In genomic region chr3:13070622-13071021, GRCh38 we compare ENCODE assay signal across 18 cellular contexts. TPM values are rescaled to one million over a fixed set of nuclear protein-coding genes. Genes with fewer than 3 reads are reported as not detected.
DNase-seq lines count a peak whose midpoint lies in the region; ATAC-seq and TF ChIP-seq lines count a peak whose summit lies in the region.
"Had no signal": no experiment of that assay in that cellular context is flagged by ENCODE, and none has a peak within 500 bp of the region (broad histone marks: within the 10 kb centered on the region; RNA-seq: fewer than 3 reads in every experiment).

No MANE protein-coding gene starts in this region.

- no peak for TF ChIP-seq CTCF in brain (conservative IDR thresholded peaks at IDR 0.05)

- no peak for ATAC-seq in activated CD8-positive, alpha-beta memory T cell treated with anti-CD3 and anti-CD28 coated beads, Interleukin-2, amount 10 ng/mL, durations not matched to agents 7 days and 5 days
- ATAC-seq in T-cell (replicated peaks in 1 of 4) = no peak
- ATAC-seq in stimulated activated effector memory CD8-positive, alpha-beta T cell treated with anti-CD3 and anti-CD28 coated beads, Interleukin-12 subunit alpha, Interleukin-12 subunit beta, amount 100 ng/mL, for 72 hours = no peak
- ATAC-seq in HG02763 (IDR thresholded peaks at IDR 0.05; ENCODE audit: unreplicated experiment) = no peak
- ATAC-seq: left lung, mucosa of descending colon, sciatic nerve had no signal

- H3K9me3 Mint-ChIP-seq in activated CD8-positive, alpha-beta memory T cell treated with anti-CD3 and anti-CD28 coated beads, Interleukin-2, amount 10 ng/mL, durations not matched to agents 7 days and 5 days (ENCODE audit: low read depth) = no peaks in the 10 kb centered on the region
- H3K9me3 Mint-ChIP-seq in T-cell = no peaks in the 10 kb centered on the region
- H3K9me3 Mint-ChIP-seq in brain = peaks cover 0 to 4% (median 0%) of the 10 kb centered on the region in 5 experiments
- H3K9me3 Mint-ChIP-seq in stimulated activated effector memory CD8-positive, alpha-beta T cell treated with anti-CD3 and anti-CD28 coated beads, Interleukin-12 subunit alpha, Interleukin-12 subunit beta, amount 100 ng/mL, for 72 hours = no peaks in the 10 kb centered on the region

- peaks cover 18% of the 10 kb centered on the region for H3K27me3 Mint-ChIP-seq in activated CD8-positive, alpha-beta memory T cell treated with anti-CD3 and anti-CD28 coated beads, Interleukin-2, amount 10 ng/mL, durations not matched to agents 7 days and 5 days
- H3K27me3 Mint-ChIP-seq in T-cell (peaks cover 8 to 20% of the 10 kb centered on the region in 2 donors), brain (peaks cover 12% of the 10 kb centered on the region)

- peak overlapping the region; percentile 63 for H3K4me3 Mint-ChIP-seq in activated CD8-positive, alpha-beta memory T cell treated with anti-CD3 and anti-CD28 coated beads, Interleukin-2, amount 10 ng/mL, durations not matched to agents 7 days and 5 days
- H3K4me3 Mint-ChIP-seq in T-cell (peak overlapping the region in 1 of 3 donors; percentile 58), brain (peak overlapping the region; percentile 54 to 93 (median 56))
- H3K4me3 Mint-ChIP-seq in stimulated activated effector memory CD8-positive, alpha-beta T cell treated with anti-CD3 and anti-CD28 coated beads, Interleukin-12 subunit alpha, Interleukin-12 subunit beta, amount 100 ng/mL, for 72 hours = peak overlapping the region; percentile 77

- CTCF ChIA-PET in activated CD8-positive, alpha-beta memory T cell treated with anti-CD3 and anti-CD28 coated beads, Interleukin-2, amount 10 ng/mL, durations not matched to agents 7 days and 5 days (lab: Charles Lee) = interaction anchor here (1.5 to 4.2 kb wide), 5 partner anchors 9 to 107 kb away, joined by 3 to 13 read pairs (median 7); no protein-coding TSS in a partner anchor
- CTCF ChIA-PET in T-cell (lab: Charles Lee) = no interaction called here

- POLR2A ChIA-PET in T-cell (lab: Charles Lee) = interaction anchor here in 1 of 2 donors (0.5 to 0.6 kb wide), 2 partner anchors 89 to 283 kb away, joined by 3 to 4 read pairs; no protein-coding TSS in a partner anchor

- peaks cover 7% of the 10 kb centered on the region for H3K36me3 Mint-ChIP-seq in activated CD8-positive, alpha-beta memory T cell treated with anti-CD3 and anti-CD28 coated beads, Interleukin-2, amount 10 ng/mL, durations not matched to agents 7 days and 5 days
- no peaks in the 10 kb centered on the region for H3K36me3 Mint-ChIP-seq in T-cell
- no peaks in the 10 kb centered on the region for H3K36me3 Mint-ChIP-seq in brain
- peaks cover 9% of the 10 kb centered on the region for H3K36me3 Mint-ChIP-seq in stimulated activated effector memory CD8-positive, alpha-beta T cell treated with anti-CD3 and anti-CD28 coated beads, Interleukin-12 subunit alpha, Interleukin-12 subunit beta, amount 100 ng/mL, for 72 hours

- peaks cover 45% of the 10 kb centered on the region for H3K4me1 Mint-ChIP-seq in activated CD8-positive, alpha-beta memory T cell treated with anti-CD3 and anti-CD28 coated beads, Interleukin-2, amount 10 ng/mL, durations not matched to agents 7 days and 5 days
- H3K4me1 Mint-ChIP-seq in T-cell (peaks cover 36 to 62% (median 48%) of the 10 kb centered on the region in 3 donors), brain (peaks cover 83% of the 10 kb centered on the region)
- H3K4me1 Mint-ChIP-seq in stimulated activated effector memory CD8-positive, alpha-beta T cell treated with anti-CD3 and anti-CD28 coated beads, Interleukin-12 subunit alpha, Interleukin-12 subunit beta, amount 100 ng/mL, for 72 hours = peaks cover 48% of the 10 kb centered on the region

- peak overlapping the region; percentile 97 for H3K27ac Mint-ChIP-seq in activated CD8-positive, alpha-beta memory T cell treated with anti-CD3 and anti-CD28 coated beads, Interleukin-2, amount 10 ng/mL, durations not matched to agents 7 days and 5 days
- H3K27ac Mint-ChIP-seq in T-cell = peak overlapping the region; percentile 78 to 80
- H3K27ac Mint-ChIP-seq in brain = peak overlapping the region in 3 of 5 experiments; percentile 63 to 97 (median 79)
- peak overlapping the region; percentile 95 for H3K27ac Mint-ChIP-seq in stimulated activated effector memory CD8-positive, alpha-beta T cell treated with anti-CD3 and anti-CD28 coated beads, Interleukin-12 subunit alpha, Interleukin-12 subunit beta, amount 100 ng/mL, for 72 hours

- DNase-seq in activated CD8-positive, alpha-beta memory T cell treated with anti-CD3 and anti-CD28 coated beads, Interleukin-2, amount 10 ng/mL, durations not matched to agents 7 days and 5 days = no peak
- no peak for DNase-seq in activated CD8-positive, alpha-beta memory T cell treated with anti-CD3 and anti-CD28 coated beads for 24 hours
- DNase-seq in T-cell (no peak), kidney glomerular epithelial cell (lab: John Stamatoyannopoulos, UW) (no peak), inferior parietal cortex (ENCODE audit: extremely low spot score) (no peak)
- no peak for DNase-seq in stimulated activated effector memory CD8-positive, alpha-beta T cell treated with anti-CD3 and anti-CD28 coated beads, Interleukin-12 subunit alpha, Interleukin-12 subunit beta, amount 100 ng/mL, for 72 hours (ENCODE audit: low spot score in 2 of 2)
- DNase-seq: ACHN; effector CD4-positive, alpha-beta T cell; esophagus squamous epithelium; GOT3; MM.1S; mucosa of descending colon; NCI-H187; NCI-H446 had no signal

RNA-seq across cellular contexts. Expression of gene IQSEC1, which starts 2.6 kb away (rescaled TPM):
- 10 to 100 TPM; 37.6 to 71.4 TPM for total RNA-seq in activated CD8-positive, alpha-beta memory T cell treated with anti-CD3 and anti-CD28 coated beads, Interleukin-2, amount 10 ng/mL, durations not matched to agents 7 days and 5 days
- total RNA-seq in T-cell = 100 to 1,000 TPM in 1 of 5 donors, 10 to 100 TPM in 4; 73.7 to 113 (median 86.9) TPM
- polyA plus RNA-seq in brain (ENCODE audit: insufficient read depth, low read depth, low replicate concordance) = 34.7 TPM
